In the genomic region with DNA sequence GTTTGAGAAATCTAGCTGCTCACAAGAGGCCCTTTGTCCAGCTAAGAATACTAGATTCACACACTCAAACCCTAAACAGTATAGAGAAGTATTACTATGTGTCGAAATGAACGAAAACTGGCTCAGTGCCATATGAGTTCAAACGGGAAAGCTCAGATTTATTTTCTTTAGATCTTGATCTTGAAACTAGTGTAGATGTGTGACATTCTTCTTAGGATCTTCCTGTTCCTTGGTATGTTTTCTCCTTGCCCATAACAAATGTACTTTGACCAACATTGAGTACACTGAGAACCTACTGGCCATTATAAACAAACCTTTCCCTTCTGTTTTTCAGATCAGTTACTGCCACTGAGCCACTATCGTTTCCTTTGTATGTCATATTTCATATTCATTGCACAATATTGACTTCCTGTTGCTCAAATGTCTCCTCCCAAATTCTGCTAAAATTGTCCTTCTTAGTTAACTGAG, we compare ENCODE assay signal across 1 cellular context.
A peak's percentile ranks its signal among the peaks of the same experiment; 100 is the strongest.
TF ChIP-seq lines count a peak whose summit lies in the region.

No MANE protein-coding gene starts in this region.

TF ChIP-seq in K562, 482 proteins besides CTCF, POLR2A, EP300 and RAD21 (continued from another document):
- TF ChIP-seq TRIM24 (IDR thresholded peaks at IDR 0.05) (peak; percentile 26 to 37; a peak in 1 of 4 replicates), ZNF584 (CRISPR knock-in tag; IDR thresholded peaks at IDR 0.05; ENCODE audit: low read depth) (no peak), SREBF2 (CRISPR knock-in tag; IDR thresholded peaks at IDR 0.05) (no peak), PBX2 (CRISPR knock-in tag; IDR thresholded peaks at IDR 0.05; ENCODE audit: low read depth) (no peak), PBX2 (tag; conservative IDR thresholded peaks at IDR 0.05; ENCODE audit: low read depth) (peak; percentile 74), NFIC (IDR thresholded peaks at IDR 0.05) (peak; percentile 77), CEBPG (CRISPR knock-in tag; IDR thresholded peaks at IDR 0.05) (no peak), CEBPG (tag; conservative IDR thresholded peaks at IDR 0.05 in 1 of 2, IDR thresholded peaks at IDR 0.05 in 1 of 2) (peak; percentile 96 to 99), CEBPB (tag; IDR thresholded peaks at IDR 0.05) (peak; percentile 97), ATF7 (IDR thresholded peaks at IDR 0.05) (no peak), RBM34 (IDR thresholded peaks at IDR 0.05; ENCODE audit: borderline replicate concordance, insufficient read depth, low read length) (no peak), GABPA (tag; conservative IDR thresholded peaks at IDR 0.05; ENCODE audit: low read depth) (peak; percentile 62), ZNF140 (CRISPR knock-in tag; IDR thresholded peaks at IDR 0.05) (no peak), HINFP (tag; conservative IDR thresholded peaks at IDR 0.05; ENCODE audit: low read depth) (no peak), SPI1 (IDR thresholded peaks at IDR 0.05; ENCODE audit: borderline replicate concordance, low read depth, low read length) (no peak), KDM1A (IDR thresholded peaks at IDR 0.05) (peak in 1 of 2 experiments; percentile 9; a peak in 1 of 4 replicates)
- TF ChIP-seq, protein P1, sequence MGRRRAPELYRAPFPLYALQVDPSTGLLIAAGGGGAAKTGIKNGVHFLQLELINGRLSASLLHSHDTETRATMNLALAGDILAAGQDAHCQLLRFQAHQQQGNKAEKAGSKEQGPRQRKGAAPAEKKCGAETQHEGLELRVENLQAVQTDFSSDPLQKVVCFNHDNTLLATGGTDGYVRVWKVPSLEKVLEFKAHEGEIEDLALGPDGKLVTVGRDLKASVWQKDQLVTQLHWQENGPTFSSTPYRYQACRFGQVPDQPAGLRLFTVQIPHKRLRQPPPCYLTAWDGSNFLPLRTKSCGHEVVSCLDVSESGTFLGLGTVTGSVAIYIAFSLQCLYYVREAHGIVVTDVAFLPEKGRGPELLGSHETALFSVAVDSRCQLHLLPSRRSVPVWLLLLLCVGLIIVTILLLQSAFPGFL (CRISPR knock-in tag; IDR thresholded peaks at IDR 0.05) = no peak
